10 cellular contexts compared by ENCODE assay signal in the genomic region with DNA sequence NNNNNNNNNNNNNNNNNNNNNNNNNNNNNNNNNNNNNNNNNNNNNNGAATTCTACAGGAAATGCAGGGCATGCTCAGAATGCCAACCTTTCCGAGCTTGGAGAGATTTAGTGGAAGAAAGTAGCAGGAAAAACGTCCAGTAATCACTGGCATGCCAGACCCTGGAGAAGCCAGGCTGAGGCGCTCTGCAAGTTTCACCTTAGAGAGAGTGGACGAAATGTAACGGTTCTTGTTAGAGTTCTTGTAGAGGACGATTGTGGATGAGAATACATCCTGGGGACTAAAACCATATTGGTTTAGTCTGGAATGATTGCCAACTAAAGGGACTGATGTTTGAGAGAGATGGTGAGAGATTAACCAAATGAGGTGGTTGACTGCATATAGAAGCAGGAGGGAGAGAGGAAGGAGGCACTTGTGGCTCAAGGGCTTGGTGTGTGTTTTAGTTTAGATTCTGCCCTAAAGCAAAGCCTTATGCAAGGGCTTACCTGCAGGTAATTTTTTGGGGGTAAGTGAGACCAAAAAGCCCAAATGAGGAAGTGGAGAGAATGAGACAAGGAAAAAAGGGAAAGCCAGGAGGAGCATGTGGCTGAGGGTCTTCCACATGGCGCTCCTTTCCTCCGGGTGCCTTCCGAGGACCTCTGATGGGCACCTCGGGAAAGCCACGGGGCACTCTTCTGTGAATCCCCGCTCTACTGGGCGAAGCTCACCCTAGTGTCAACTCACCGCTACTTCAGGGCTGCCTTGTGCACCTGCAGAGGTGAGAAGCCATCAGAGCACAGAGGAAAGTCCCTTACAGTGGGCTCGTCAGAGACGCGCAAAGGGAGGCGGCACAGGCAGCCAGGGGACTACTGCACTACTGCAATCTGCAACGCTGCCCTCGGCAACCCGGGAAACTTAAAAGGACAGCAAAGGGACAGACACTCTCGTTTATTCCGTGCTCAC. TPM values are rescaled to one million over a fixed set of nuclear protein-coding genes. Genes with fewer than 3 reads are reported as not detected.
A peak's percentile ranks its signal among the peaks of the same experiment; 100 is the strongest.
DNase-seq lines count a peak whose midpoint lies in the region; ATAC-seq and TF ChIP-seq lines count a peak whose summit lies in the region.
"Not testable (repeated sequence)": the region's sequence is repeated elsewhere in the genome, so short reads cannot be mapped to it uniquely, and the experiment has no call there.
"Had no signal": no experiment of that assay in that cellular context is flagged by ENCODE, and none has a peak within 500 bp of the region (broad histone marks: within the 10 kb centered on the region; RNA-seq: fewer than 3 reads in every experiment).

No MANE protein-coding gene starts in this region.

- BruUV-seq in Panc1 (replicated peaks; lab: Mats Ljungman, UMichigan) = not testable (repeated sequence)

- not testable (repeated sequence) for H3K27ac ChIP-seq in Panc1 (ENCODE audit: low read length)

- TF ChIP-seq CTCF in Panc1 (IDR thresholded peaks at IDR 0.05) = not testable (repeated sequence)

- not testable (repeated sequence) for H3K36me3 Mint-ChIP-seq in central memory CD8-positive, alpha-beta T cell (ENCODE audit: insufficient read depth); natural killer cell treated with Interleukin-12 subunit alpha and Interleukin-12 subunit beta and Interleukin-15 and Interleukin-18, amount 100 ng/mL, for 72 hours

- not testable (repeated sequence) for H3K27ac Mint-ChIP-seq in central memory CD8-positive, alpha-beta T cell (ENCODE audit: low read depth); natural killer cell treated with Interleukin-12 subunit alpha and Interleukin-12 subunit beta and Interleukin-15 and Interleukin-18, amount 100 ng/mL, for 72 hours

- CTCF ChIA-PET in Panc1 (lab: Charles Lee) = not testable (repeated sequence)

- H3K9me3 Mint-ChIP-seq in central memory CD8-positive, alpha-beta T cell; natural killer cell treated with Interleukin-12 subunit alpha and Interleukin-12 subunit beta and Interleukin-15 and Interleukin-18, amount 100 ng/mL, for 72 hours: not testable (repeated sequence)

- not testable (repeated sequence) for H3K4me3 Mint-ChIP-seq in central memory CD8-positive, alpha-beta T cell; natural killer cell treated with Interleukin-12 subunit alpha and Interleukin-12 subunit beta and Interleukin-15 and Interleukin-18, amount 100 ng/mL, for 72 hours

- H3K36me3 ChIP-seq in Panc1 (ENCODE audit: control insufficient read depth, insufficient read depth, low read length) = not testable (repeated sequence)

- in situ Hi-C loops in Panc1 (cut with HindIII; ENCODE audit: low pct_unique_long_range_greater_than_20kb, low sequenced_read_pairs) = not testable (repeated sequence)

- H3K4me1 ChIP-seq in Panc1 (ENCODE audit: control insufficient read depth, insufficient read depth, low read length) = not testable (repeated sequence)

- not testable (repeated sequence) for H3K9me3 ChIP-seq in Panc1 (ENCODE audit: control insufficient read depth, insufficient read depth, low read depth, low read length)

- H3K4me1 Mint-ChIP-seq in central memory CD8-positive, alpha-beta T cell; natural killer cell treated with Interleukin-12 subunit alpha and Interleukin-12 subunit beta and Interleukin-15 and Interleukin-18, amount 100 ng/mL, for 72 hours (ENCODE audit: low read depth in 2 of 2): not testable (repeated sequence)

- not testable (repeated sequence) for DNase-seq in Panc1 (ENCODE audit: low read depth, low spot score); central memory CD8-positive, alpha-beta T cell (ENCODE audit: low spot score in 2 of 2); natural killer cell treated with Interleukin-12 subunit alpha and Interleukin-12 subunit beta and Interleukin-15 and Interleukin-18, amount 100 ng/mL, for 72 hours (ENCODE audit: low spot score)

- not testable (repeated sequence) for H3K27me3 ChIP-seq in Panc1 (ENCODE audit: control insufficient read depth, insufficient read depth, low read length)

- intact Hi-C loops in Panc1 (cut with micrococcal nuclease; ENCODE audit: unreplicated experiment) = not testable (repeated sequence)

- ATAC-seq in GM18498 (IDR thresholded peaks at IDR 0.05; ENCODE audit: unreplicated experiment) = peak; percentile 99
- peak; percentile 99 for ATAC-seq in GM19324 (IDR thresholded peaks at IDR 0.05; ENCODE audit: low FRiP score, unreplicated experiment)
- ATAC-seq in GM21529 (IDR thresholded peaks at IDR 0.05; ENCODE audit: unreplicated experiment) = peak; percentile 99
- peak; percentile 96 for ATAC-seq in HG02870 (IDR thresholded peaks at IDR 0.05; ENCODE audit: unreplicated experiment)
- peak; percentile 100 for ATAC-seq in HG03175 (IDR thresholded peaks at IDR 0.05; ENCODE audit: unreplicated experiment)
- ATAC-seq in Panc1 = peak; percentile 76
- ATAC-seq in central memory CD8-positive, alpha-beta T cell (replicated peaks; ENCODE audit: extremely low read depth, poor library complexity, severe bottlenecking) = peak; percentile 100
- peak; percentile 96 to 97 for ATAC-seq in natural killer cell treated with Interleukin-12 subunit alpha and Interleukin-12 subunit beta and Interleukin-15 and Interleukin-18, amount 100 ng/mL, for 72 hours

- H3K4me3 ChIP-seq in Panc1 (ENCODE audit: low read depth in 2 of 2, low read length in 2 of 2) = not testable (repeated sequence)

- H3K27me3 Mint-ChIP-seq in central memory CD8-positive, alpha-beta T cell; natural killer cell treated with Interleukin-12 subunit alpha and Interleukin-12 subunit beta and Interleukin-15 and Interleukin-18, amount 100 ng/mL, for 72 hours: not testable (repeated sequence)

- POLR2A ChIA-PET in Panc1 (lab: Charles Lee) = not testable (repeated sequence)

RNA-seq across cellular contexts. Expression of gene CTAGE6, which starts 56.5 kb away (rescaled TPM):
- total RNA-seq in Panc1 (2021; ENCODE audit: unreplicated experiment) = not detected
- not detected for polyA plus RNA-seq in Panc1 (2012; ENCODE audit: insufficient read length)
- total RNA-seq in natural killer cell treated with Interleukin-12 subunit alpha and Interleukin-12 subunit beta and Interleukin-15 and Interleukin-18, amount 100 ng/mL, for 72 hours = 1 to 10 TPM; 1.6 to 2.8 TPM
- total RNA-seq: H1, M059J had no signal
- polyA plus RNA-seq: H1 had no signal
